In genomic region chr12:11663128-11663527, GRCh38 we compare ENCODE assay signal across 28 cellular contexts. TPM values are rescaled to one million over a fixed set of nuclear protein-coding genes. Genes with fewer than 3 reads are reported as not detected.
A peak's percentile ranks its signal among the peaks of the same experiment; 100 is the strongest.
DNase-seq lines count a peak whose midpoint lies in the region; ATAC-seq, FAIRE-seq and TF ChIP-seq lines count a peak whose summit lies in the region.
"Had no signal": no experiment of that assay in that cellular context is flagged by ENCODE, and none has a peak within 500 bp of the region (broad histone marks: within the 10 kb centered on the region; RNA-seq: fewer than 3 reads in every experiment).

No MANE protein-coding gene starts in this region.

- H3F3A ChIP-seq in smooth muscle cell (ENCODE audit: low read depth): peaks cover 14% of the 10 kb centered on the region

- H3K23ac ChIP-seq in mesenchymal stem cell (ENCODE audit: low read length in 2 of 2): no peak overlapping the region

- H3K4me1 Mint-ChIP-seq in stimulated activated effector memory CD8-positive, alpha-beta T cell treated with anti-CD3 and anti-CD28 coated beads, Interleukin-12 subunit alpha, Interleukin-12 subunit beta, amount 100 ng/mL, for 72 hours: peaks cover 86% of the 10 kb centered on the region

- TF ChIP-seq POLR2A in esophagus squamous epithelium (IDR thresholded peaks at IDR 0.05): no peak

- no peaks in the 10 kb centered on the region for H3K9me3 Mint-ChIP-seq in stimulated activated effector memory CD8-positive, alpha-beta T cell treated with anti-CD3 and anti-CD28 coated beads, Interleukin-12 subunit alpha, Interleukin-12 subunit beta, amount 100 ng/mL, for 72 hours
- H3K9me3 Mint-ChIP-seq: activated T-cell treated with anti-CD3 and anti-CD28 coated beads, Interleukin-2, amount 50 U/mL, for 4 hours; CD4-positive, alpha-beta T cell; memory B cell; natural killer cell had no signal

- H3K27me3 ChIP-seq in SJCRH30: no peaks in the 10 kb centered on the region
- H3K27me3 ChIP-seq in esophagus squamous epithelium: no peaks in the 10 kb centered on the region
- no peaks in the 10 kb centered on the region for H3K27me3 ChIP-seq in mesenchymal stem cell (ENCODE audit: control insufficient read depth in 1 of 2, insufficient read depth in 1 of 2, low read length in 2 of 2)
- H3K27me3 ChIP-seq in smooth muscle cell (ENCODE audit: low read depth): no peaks in the 10 kb centered on the region

- H3K9me3 ChIP-seq in SJCRH30 (replicated peaks): no peaks in the 10 kb centered on the region
- no peaks in the 10 kb centered on the region for H3K9me3 ChIP-seq in esophagus squamous epithelium
- no peaks in the 10 kb centered on the region for H3K9me3 ChIP-seq in mesenchymal stem cell (ENCODE audit: control insufficient read depth, low read length)
- H3K9me3 ChIP-seq in smooth muscle cell (replicated peaks; ENCODE audit: low read depth): no peaks in the 10 kb centered on the region

- 70 to 84% methylated on average over 7 of the region's 7 CpGs for WGBS in esophagus squamous epithelium, 2 donors
- 91% methylated on average over 6 of the region's 7 CpGs for WGBS in mesenchymal stem cell
- 61% methylated on average over 7 of the region's 7 CpGs for WGBS in smooth muscle cell (ENCODE audit: low lambda C conversion rate)

- H2AK5ac ChIP-seq in mesenchymal stem cell (ENCODE audit: low read length, severe bottlenecking): no peak overlapping the region

- H3K79me2 ChIP-seq in smooth muscle cell (ENCODE audit: low read depth): peaks cover 90% of the 10 kb centered on the region

- H2AFZ ChIP-seq in mesenchymal stem cell (ENCODE audit: low read depth, low read length) (no peak overlapping the region), smooth muscle cell (ENCODE audit: low read depth) (no peak overlapping the region)

- no peak overlapping the region for H2BK5ac ChIP-seq in mesenchymal stem cell (ENCODE audit: low read depth, low read length, poor library complexity, severe bottlenecking)

- H4K91ac ChIP-seq in mesenchymal stem cell (ENCODE audit: low read length): no peak overlapping the region

- H3K36me3 ChIP-seq in SJCRH30 (no peaks in the 10 kb centered on the region), esophagus squamous epithelium (no peaks in the 10 kb centered on the region), mesenchymal stem cell (ENCODE audit: control insufficient read depth in 1 of 2, insufficient read depth in 2 of 2, low read depth in 1 of 2, low read length in 2 of 2) (peaks cover 0 to 15% of the 10 kb centered on the region in 2 experiments), smooth muscle cell (ENCODE audit: low read depth) (no peaks in the 10 kb centered on the region)

- no peak overlapping the region for H3K4me3 Mint-ChIP-seq in stimulated activated effector memory CD8-positive, alpha-beta T cell treated with anti-CD3 and anti-CD28 coated beads, Interleukin-12 subunit alpha, Interleukin-12 subunit beta, amount 100 ng/mL, for 72 hours
- H3K4me3 Mint-ChIP-seq: activated CD8-positive, alpha-beta T cell treated with anti-CD3 and anti-CD28 coated beads, Interleukin-2, amount 10 ng/mL, durations not matched to agents 7 days and 5 days; activated naive CD4-positive, alpha-beta T cell treated with anti-CD3 and anti-CD28 coated beads, Interleukin-2, amount 50 U/mL, for 24 hours; activated T-cell treated with anti-CD3 and anti-CD28 coated beads, Interleukin-2, amount 50 U/mL, for 4 hours; CD4-positive, alpha-beta T cell; memory B cell; natural killer cell had no signal

- H3K9ac ChIP-seq in mesenchymal stem cell (ENCODE audit: low read length): no peak overlapping the region
- peak overlapping the region; percentile 43 for H3K9ac ChIP-seq in smooth muscle cell (ENCODE audit: low read depth)

- no peak overlapping the region for H2BK12ac ChIP-seq in mesenchymal stem cell (ENCODE audit: low read length in 2 of 2)

- DNase-seq in SJCRH30 (peak; percentile 7 to 16), esophagus squamous epithelium (lab: John Stamatoyannopoulos, UW) (no peak), mesenchymal stem cell (peak; percentile 30), smooth muscle cell (lab: John Stamatoyannopoulos, UW; ENCODE audit: unreplicated experiment) (no peak), HTR-8/SVneo (ENCODE audit: insufficient read length, low spot score) (no peak)
- no peak for DNase-seq in activated CD4-positive, alpha-beta T cell treated with anti-CD3 and anti-CD28 coated beads for 48 hours
- no peak for DNase-seq in stimulated activated effector memory CD8-positive, alpha-beta T cell treated with anti-CD3 and anti-CD28 coated beads, Interleukin-12 subunit alpha, Interleukin-12 subunit beta, amount 100 ng/mL, for 72 hours (ENCODE audit: low spot score in 2 of 2)
- DNase-seq: activated CD8-positive, alpha-beta T cell treated with anti-CD3 and anti-CD28 coated beads, Interleukin-2, amount 10 ng/mL, durations not matched to agents 7 days and 5 days; activated T-cell treated with anti-CD3 and anti-CD28 coated beads, Interleukin-2, amount 50 U/mL, for 4 hours; CD4-positive, alpha-beta T cell; DMS153; GF-D8; hippocampal formation; Kasumi-1; natural killer cell; NCI-H1105; NCI-H2081 treated with DMSO at 0.1 percent for 48 hours; posterior cingulate gyrus; stimulated activated CD4-positive, alpha-beta T cell treated with anti-CD3 and anti-CD28 coated beads, Interleukin-4, amount 100 ng/mL, for 1 hour; stimulated activated naive CD8-positive, alpha-beta T cell treated with anti-CD3 and anti-CD28 coated beads, Interleukin-15, amount 100 ng/mL, for 72 hours had no signal

- intact Hi-C loops in esophagus squamous epithelium (cut with DNase I): no loop called here

- H3K18ac ChIP-seq in mesenchymal stem cell (ENCODE audit: low read depth in 1 of 2, low read length in 2 of 2): no peak overlapping the region

- no peak overlapping the region for H3K27ac Mint-ChIP-seq in stimulated activated effector memory CD8-positive, alpha-beta T cell treated with anti-CD3 and anti-CD28 coated beads, Interleukin-12 subunit alpha, Interleukin-12 subunit beta, amount 100 ng/mL, for 72 hours
- H3K27ac Mint-ChIP-seq: activated naive CD4-positive, alpha-beta T cell treated with anti-CD3 and anti-CD28 coated beads, Interleukin-2, amount 50 U/mL, for 24 hours; memory B cell; stimulated activated naive CD8-positive, alpha-beta T cell treated with anti-CD3 and anti-CD28 coated beads, Interleukin-15, amount 100 ng/mL, for 72 hours had no signal

- ATAC-seq in GM21717 (IDR thresholded peaks at IDR 0.05; ENCODE audit: unreplicated experiment): no peak
- no peak for ATAC-seq in stimulated activated effector memory CD8-positive, alpha-beta T cell treated with anti-CD3 and anti-CD28 coated beads, Interleukin-12 subunit alpha, Interleukin-12 subunit beta, amount 100 ng/mL, for 72 hours
- ATAC-seq: activated CD8-positive, alpha-beta T cell treated with anti-CD3 and anti-CD28 coated beads, Interleukin-2, amount 10 ng/mL, durations not matched to agents 7 days and 5 days; natural killer cell had no signal

- peaks cover 47% of the 10 kb centered on the region for H3K36me3 Mint-ChIP-seq in stimulated activated effector memory CD8-positive, alpha-beta T cell treated with anti-CD3 and anti-CD28 coated beads, Interleukin-12 subunit alpha, Interleukin-12 subunit beta, amount 100 ng/mL, for 72 hours
- H3K36me3 Mint-ChIP-seq: natural killer cell had no signal

- H3K14ac ChIP-seq in mesenchymal stem cell (ENCODE audit: low read length in 2 of 2): peak overlapping the region in 1 of 2 experiments; percentile 35

- no peak overlapping the region for H4K8ac ChIP-seq in mesenchymal stem cell (ENCODE audit: low read length)

- H3K4me2 ChIP-seq in mesenchymal stem cell (ENCODE audit: low read length, poor library complexity, severe bottlenecking) (no peak overlapping the region), smooth muscle cell (peak overlapping the region; percentile 73)

- no peak overlapping the region for H2BK120ac ChIP-seq in mesenchymal stem cell (ENCODE audit: low read depth, low read length)

- TF ChIP-seq CTCF in esophagus squamous epithelium (IDR thresholded peaks at IDR 0.05) (no peak), smooth muscle cell (IDR thresholded peaks at IDR 0.05; ENCODE audit: borderline replicate concordance, insufficient read depth, poor library complexity, severe bottlenecking) (no peak)

- no peak for FAIRE-seq in HTR-8/SVneo (lab: Jason Lieb, UNC)
- FAIRE-seq: endometrium, islet of Langerhans, RCC 7860, urothelium cell line had no signal

- H2BK15ac ChIP-seq in mesenchymal stem cell (ENCODE audit: low read depth, poor library complexity, severe bottlenecking): no peak overlapping the region

- peaks cover 48% of the 10 kb centered on the region for H4K20me1 ChIP-seq in smooth muscle cell (ENCODE audit: low read depth)

- no peak overlapping the region for H3K4me3 ChIP-seq in SJCRH30
- no peak overlapping the region for H3K4me3 ChIP-seq in esophagus squamous epithelium
- H3K4me3 ChIP-seq in mesenchymal stem cell (ENCODE audit: insufficient read depth in 1 of 2, low read depth in 1 of 2, low read length in 2 of 2): no peak overlapping the region
- H3K4me3 ChIP-seq in smooth muscle cell: no peak overlapping the region
- H3K4me3 ChIP-seq: SK-N-MC had no signal

- H3K27ac ChIP-seq in SJCRH30 (no peak overlapping the region), esophagus squamous epithelium (peak overlapping the region in 3 of 4 donors; percentile 41 to 68 (median 65)), mesenchymal stem cell (ENCODE audit: low read length, poor library complexity, severe bottlenecking) (no peak overlapping the region), smooth muscle cell (ENCODE audit: low read depth) (peak overlapping the region; percentile 79)
- H3K27ac ChIP-seq: SK-N-MC had no signal

- peak overlapping the region in 1 of 2 experiments; percentile 10 for H3K4ac ChIP-seq in mesenchymal stem cell (ENCODE audit: low read depth in 1 of 2, low read length in 2 of 2)

- H3K4me1 ChIP-seq in SJCRH30 (peaks cover 13% of the 10 kb centered on the region), esophagus squamous epithelium (peaks cover 13 to 89% (median 42%) of the 10 kb centered on the region in 3 donors), mesenchymal stem cell (ENCODE audit: control insufficient read depth, insufficient read depth, low read depth, low read length) (peaks cover 9% of the 10 kb centered on the region), smooth muscle cell (ENCODE audit: low read depth) (peaks cover 17% of the 10 kb centered on the region)

- H3K79me1 ChIP-seq in mesenchymal stem cell (replicated peaks; ENCODE audit: low read length, poor library complexity, severe bottlenecking): peaks cover 8% of the 10 kb centered on the region

RNA-seq across cellular contexts. Expression of gene ETV6, which starts 13.7 kb away (rescaled TPM):
- 5.1 and 5.6 TPM in 2 replicates for total RNA-seq in SJCRH30 (2014; rRNA removed; shearing (Covaris generic))
- 10 to 100 TPM; 11.3 to 17.3 (median 13.8) TPM for total RNA-seq in esophagus squamous epithelium
- 10.9 TPM for polyA plus RNA-seq in mesenchymal stem cell (2013, experiment 1 of 2)
- polyA plus RNA-seq in mesenchymal stem cell (2013, experiment 2 of 2): 10.4 TPM
- 21.9 and 23.8 TPM in 2 replicates for total RNA-seq in smooth muscle cell
- 11.5 and 19.8 TPM in 2 replicates for polyA plus RNA-seq in smooth muscle cell

Comparison
In these comparisons a context has a peak if more than half of its experiments do, and no peak if none do; other contexts are left out.
1. DNase-seq: peak in SJCRH30 (2 of 2) and mesenchymal stem cell (single experiment); none in esophagus squamous epithelium (single experiment), smooth muscle cell (single experiment), HTR-8/SVneo (single experiment), activated CD4-positive, alpha-beta T cell treated with anti-CD3 and anti-CD28 coated beads for 48 hours (single experiment) and stimulated activated effector memory CD8-positive, alpha-beta T cell treated with anti-CD3 and anti-CD28 coated beads, Interleukin-12 subunit alpha, Interleukin-12 subunit beta, amount 100 ng/mL, for 72 hours (0 of 2).
2. H3K27ac ChIP-seq: peak in esophagus squamous epithelium (3 of 4) and smooth muscle cell (single experiment); none in SJCRH30 (single experiment) and mesenchymal stem cell (single experiment).